In the genomic region with DNA sequence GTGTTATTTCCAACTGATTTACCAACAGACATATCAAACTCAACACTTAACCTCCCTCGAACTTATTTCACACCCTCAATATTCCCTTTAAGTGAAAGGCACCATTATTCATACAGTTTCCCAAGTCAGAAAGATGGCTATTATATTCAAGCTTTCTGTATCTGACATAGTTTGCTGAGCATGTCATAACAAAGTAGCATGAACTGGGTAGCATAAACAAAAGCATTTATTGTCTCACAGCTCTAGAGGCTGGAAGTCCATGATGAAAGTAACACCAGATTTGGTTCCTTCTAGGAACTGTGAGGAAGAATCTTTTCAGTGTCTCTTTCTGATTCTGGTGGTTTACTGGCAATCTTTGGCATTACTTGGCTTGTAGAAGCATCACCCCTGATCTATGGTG, we compare ENCODE assay signal across 21 cellular contexts.
DNase-seq lines count a peak whose midpoint lies in the region; ATAC-seq and TF ChIP-seq lines count a peak whose summit lies in the region.
"Had no signal": no experiment of that assay in that cellular context is flagged by ENCODE, and none has a peak within 500 bp of the region (broad histone marks: within the 10 kb centered on the region; RNA-seq: fewer than 3 reads in every experiment).

No MANE protein-coding gene starts in this region.

- intact Hi-C loops in psoas muscle (cut with DNase I) = no loop called here

- H3K36me3 ChIP-seq in neural cell (ENCODE audit: insufficient read depth, low read length) (no peaks in the 10 kb centered on the region), psoas muscle (ENCODE audit: insufficient read depth in 1 of 2, low read depth in 1 of 2) (no peaks in the 10 kb centered on the region)
- H3K36me3 ChIP-seq: BLaER1 treated with 17β-estradiol and CSF1 and Interleukin-3, amounts not matched to agents 10 nM and 100 nM had no signal

- no peak overlapping the region for H3K4me2 ChIP-seq in neural cell (ENCODE audit: low read length)
- H3K4me2 ChIP-seq: A549; BLaER1 treated with 17β-estradiol and CSF1 and Interleukin-3, amounts not matched to agents 10 nM and 100 nM had no signal

- 84 to 90% (median 85%) methylated on average over 1 of the region's 1 CpG for WGBS in psoas muscle, 3 donors

- H3F3A ChIP-seq in neural cell (ENCODE audit: insufficient read depth, low read length, poor library complexity, severe bottlenecking) = no peaks in the 10 kb centered on the region

- TF ChIP-seq RAD21 in neural cell (conservative IDR thresholded peaks at IDR 0.05) = no peak

- H3K4me1 ChIP-seq in psoas muscle = no peaks in the 10 kb centered on the region
- H3K4me1 ChIP-seq: A549; BLaER1 treated with 17β-estradiol and CSF1 and Interleukin-3, amounts not matched to agents 10 nM and 100 nM had no signal

- no peak for TF ChIP-seq EP300 in neural cell (conservative IDR thresholded peaks at IDR 0.05; ENCODE audit: poor library complexity, severe bottlenecking)

- H4K20me1 ChIP-seq in neural cell (ENCODE audit: insufficient read depth) = no peaks in the 10 kb centered on the region
- H4K20me1 ChIP-seq: BLaER1 treated with 17β-estradiol and CSF1 and Interleukin-3, amounts not matched to agents 10 nM and 100 nM had no signal

- no peak overlapping the region for H3K27ac ChIP-seq in neural cell (ENCODE audit: low read length)
- no peak overlapping the region for H3K27ac ChIP-seq in psoas muscle
- H3K27ac ChIP-seq: 22Rv1; A549; BLaER1 treated with 17β-estradiol and CSF1 and Interleukin-3, amounts not matched to agents 10 nM and 100 nM; C4-2B had no signal

- H3K9ac ChIP-seq in neural cell (ENCODE audit: low read length) = no peak overlapping the region
- H3K9ac ChIP-seq: BLaER1 treated with 17β-estradiol and CSF1 and Interleukin-3, amounts not matched to agents 10 nM and 100 nM had no signal

- no peaks in the 10 kb centered on the region for H3K9me2 ChIP-seq in neural cell (ENCODE audit: insufficient read depth, low read length)

- peak; percentile 49 for DNase-seq in COLO829 (ENCODE audit: low spot score)
- DNase-seq in epidermal melanocyte (ENCODE audit: insufficient read length, low spot score) = peak; percentile 12
- DNase-seq in NCI-H2107 (lab: John Stamatoyannopoulos, UW) = no peak
- no peak for DNase-seq in psoas muscle
- DNase-seq: AML-193; CD4-positive, alpha-beta T cell; CD8-positive, alpha-beta T cell; COR-L47; DMS 273 treated with DMSO at 0.1 percent for 48 hours; DMS153; DMS53; DMS79; DND-41; EL; GDM1 had no signal

- H3K27me3 ChIP-seq in neural cell (ENCODE audit: insufficient read depth, low read depth, low read length) (no peaks in the 10 kb centered on the region), psoas muscle (ENCODE audit: insufficient read depth in 3 of 3, low read length in 2 of 3) (no peaks in the 10 kb centered on the region)
- H3K27me3 ChIP-seq: BLaER1 treated with 17β-estradiol and CSF1 and Interleukin-3, amounts not matched to agents 10 nM and 100 nM had no signal

- no peak for ATAC-seq in psoas muscle
- ATAC-seq: A549; CD8-positive, alpha-beta T cell; GM12878 had no signal

- no peaks in the 10 kb centered on the region for H3K79me2 ChIP-seq in neural cell (replicated peaks; ENCODE audit: insufficient read depth, low read length)

- H3K9me3 ChIP-seq in neural cell (ENCODE audit: low read length) (no peaks in the 10 kb centered on the region), psoas muscle (no peaks in the 10 kb centered on the region)
- H3K9me3 ChIP-seq: A549; BLaER1 treated with 17β-estradiol and CSF1 and Interleukin-3, amounts not matched to agents 10 nM and 100 nM had no signal

- no peak overlapping the region for H2AFZ ChIP-seq in neural cell (ENCODE audit: low read depth, low read length)

- TF ChIP-seq CTCF in neural cell (IDR thresholded peaks at IDR 0.05; ENCODE audit: poor library complexity, severe bottlenecking) (no peak), psoas muscle (IDR thresholded peaks at IDR 0.05) (no peak)

- no peak overlapping the region for H3K4me3 ChIP-seq in neural cell (ENCODE audit: low read length)
- H3K4me3 ChIP-seq in psoas muscle = no peak overlapping the region
- H3K4me3 ChIP-seq: A549; BLaER1 treated with 17β-estradiol and CSF1 and Interleukin-3, amounts not matched to agents 10 nM and 100 nM; GM12878 had no signal

TF ChIP-seq in neural cell, 6 proteins besides CTCF, POLR2A, EP300 and RAD21:
- TF ChIP-seq, protein P1, sequence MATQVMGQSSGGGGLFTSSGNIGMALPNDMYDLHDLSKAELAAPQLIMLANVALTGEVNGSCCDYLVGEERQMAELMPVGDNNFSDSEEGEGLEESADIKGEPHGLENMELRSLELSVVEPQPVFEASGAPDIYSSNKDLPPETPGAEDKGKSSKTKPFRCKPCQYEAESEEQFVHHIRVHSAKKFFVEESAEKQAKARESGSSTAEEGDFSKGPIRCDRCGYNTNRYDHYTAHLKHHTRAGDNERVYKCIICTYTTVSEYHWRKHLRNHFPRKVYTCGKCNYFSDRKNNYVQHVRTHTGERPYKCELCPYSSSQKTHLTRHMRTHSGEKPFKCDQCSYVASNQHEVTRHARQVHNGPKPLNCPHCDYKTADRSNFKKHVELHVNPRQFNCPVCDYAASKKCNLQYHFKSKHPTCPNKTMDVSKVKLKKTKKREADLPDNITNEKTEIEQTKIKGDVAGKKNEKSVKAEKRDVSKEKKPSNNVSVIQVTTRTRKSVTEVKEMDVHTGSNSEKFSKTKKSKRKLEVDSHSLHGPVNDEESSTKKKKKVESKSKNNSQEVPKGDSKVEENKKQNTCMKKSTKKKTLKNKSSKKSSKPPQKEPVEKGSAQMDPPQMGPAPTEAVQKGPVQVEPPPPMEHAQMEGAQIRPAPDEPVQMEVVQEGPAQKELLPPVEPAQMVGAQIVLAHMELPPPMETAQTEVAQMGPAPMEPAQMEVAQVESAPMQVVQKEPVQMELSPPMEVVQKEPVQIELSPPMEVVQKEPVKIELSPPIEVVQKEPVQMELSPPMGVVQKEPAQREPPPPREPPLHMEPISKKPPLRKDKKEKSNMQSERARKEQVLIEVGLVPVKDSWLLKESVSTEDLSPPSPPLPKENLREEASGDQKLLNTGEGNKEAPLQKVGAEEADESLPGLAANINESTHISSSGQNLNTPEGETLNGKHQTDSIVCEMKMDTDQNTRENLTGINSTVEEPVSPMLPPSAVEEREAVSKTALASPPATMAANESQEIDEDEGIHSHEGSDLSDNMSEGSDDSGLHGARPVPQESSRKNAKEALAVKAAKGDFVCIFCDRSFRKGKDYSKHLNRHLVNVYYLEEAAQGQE (IDR thresholded peaks at IDR 0.05; ENCODE audit: borderline replicate concordance) = no peak
- TF ChIP-seq MXI1 (conservative IDR thresholded peaks at IDR 0.05; ENCODE audit: poor library complexity, severe bottlenecking) = no peak
- TF ChIP-seq POLR2AphosphoS5 (IDR thresholded peaks at IDR 0.05) = peak; percentile 18
- TF ChIP-seq SMC3 (conservative IDR thresholded peaks at IDR 0.05; ENCODE audit: poor library complexity) = no peak
- TF ChIP-seq EZH2 (IDR thresholded peaks at IDR 0.05; ENCODE audit: borderline replicate concordance, insufficient read depth, low read length, poor library complexity, severe bottlenecking) = no peak
- TF ChIP-seq TAF1 (IDR thresholded peaks at IDR 0.05; ENCODE audit: low read depth) = no peak

Comparison
In these comparisons a context has a peak if more than half of its experiments do, and no peak if none do; other contexts are left out.
1. DNase-seq: peak in COLO829 (single experiment) and epidermal melanocyte (single experiment); none in NCI-H2107 (single experiment) and psoas muscle (0 of 2).